Comparison of ENCODE assay signal across 1 cellular context in genomic region chr19:1085676-1086442, GRCh38.
TF ChIP-seq lines count a peak whose summit lies in the region.

No MANE protein-coding gene starts in this region.

TF ChIP-seq in HEK293, 187 proteins besides CTCF, POLR2A, EP300 and RAD21:
- TF ChIP-seq ZNF600 (tag by site-specific recombination; IDR thresholded peaks at IDR 0.05) (peak; percentile 29; the same call in 1 of the 2 replicates), ZNF530 (tag by site-specific recombination; IDR thresholded peaks at IDR 0.05; ENCODE audit: low read depth) (no peak), ZNF366 (tag by site-specific recombination; conservative IDR thresholded peaks at IDR 0.05) (0 out of 2 replicates have a peak, but pooled peaks have one; percentile 12), GLIS1 (tag by site-specific recombination; IDR thresholded peaks at IDR 0.05) (peak; percentile 40; the same call in 1 of the 2 replicates), ZNF223 (tag by site-specific recombination; IDR thresholded peaks at IDR 0.05) (0 out of 2 replicates have a peak, but pooled peaks have one; percentile 41), SCRT2 (tag by site-specific recombination; IDR thresholded peaks at IDR 0.05) (peak; percentile 46), SCRT1 (tag by site-specific recombination; IDR thresholded peaks at IDR 0.05; ENCODE audit: borderline replicate concordance) (0 out of 2 replicates have a peak, but pooled peaks have one; percentile 42), ZBTB26 (tag by site-specific recombination; optimal IDR thresholded peaks at IDR 0.05) (peak; percentile 4), ZNF449 (tag by site-specific recombination; IDR thresholded peaks at IDR 0.05) (no peak), ZIC2 (tag by site-specific recombination; IDR thresholded peaks at IDR 0.05) (0 out of 2 replicates have a peak, but pooled peaks have one; percentile 40), HOXA7 (CRISPR knock-in tag; IDR thresholded peaks at IDR 0.05; ENCODE audit: borderline replicate concordance) (no peak), KLF17 (tag by site-specific recombination; IDR thresholded peaks at IDR 0.05) (0 out of 2 replicates have a peak, but pooled peaks have one; percentile 6), ZNF621 (tag by site-specific recombination; IDR thresholded peaks at IDR 0.05) (no peak)
